1 cellular context compared by ENCODE assay signal in genomic region chr3:47250309-47251060, GRCh38.
TF ChIP-seq lines count a peak whose summit lies in the region.

No MANE protein-coding gene starts in this region.

TF ChIP-seq in K562, 482 proteins besides CTCF, POLR2A, EP300 and RAD21 (continued from another document):
- peak; percentile 30; the same call in 1 of the 2 replicates for TF ChIP-seq CTBP1 (IDR thresholded peaks at IDR 0.05; ENCODE audit: borderline replicate concordance)
- TF ChIP-seq SMAD1 (IDR thresholded peaks at IDR 0.05; ENCODE audit: low read depth, low read length, partially characterized antibody) = no peak
- peak; percentile 62 for TF ChIP-seq SOX6 (IDR thresholded peaks at IDR 0.05)
- no peak for TF ChIP-seq FIP1L1 (IDR thresholded peaks at IDR 0.05; ENCODE audit: low read depth, low read length, poor library complexity, severe bottlenecking)
- TF ChIP-seq HMBOX1 (IDR thresholded peaks at IDR 0.05) = peak; percentile 69; the same call in 1 of the 2 replicates
- TF ChIP-seq RB1 (IDR thresholded peaks at IDR 0.05; ENCODE audit: low read depth) = peak; percentile 35; the same call in 1 of the 2 replicates
- TF ChIP-seq MAZ (CRISPR knock-in tag; conservative IDR thresholded peaks at IDR 0.05 in 1 of 2, IDR thresholded peaks at IDR 0.05 in 1 of 2) = 0 out of 4 replicates have a peak, but pooled peaks of 1 of the 2 experiments have one; percentile 19
- peak; percentile 18; the same call in 1 of the 2 replicates for TF ChIP-seq ZBTB17 (CRISPR knock-in tag; IDR thresholded peaks at IDR 0.05)
- TF ChIP-seq, protein P1, sequence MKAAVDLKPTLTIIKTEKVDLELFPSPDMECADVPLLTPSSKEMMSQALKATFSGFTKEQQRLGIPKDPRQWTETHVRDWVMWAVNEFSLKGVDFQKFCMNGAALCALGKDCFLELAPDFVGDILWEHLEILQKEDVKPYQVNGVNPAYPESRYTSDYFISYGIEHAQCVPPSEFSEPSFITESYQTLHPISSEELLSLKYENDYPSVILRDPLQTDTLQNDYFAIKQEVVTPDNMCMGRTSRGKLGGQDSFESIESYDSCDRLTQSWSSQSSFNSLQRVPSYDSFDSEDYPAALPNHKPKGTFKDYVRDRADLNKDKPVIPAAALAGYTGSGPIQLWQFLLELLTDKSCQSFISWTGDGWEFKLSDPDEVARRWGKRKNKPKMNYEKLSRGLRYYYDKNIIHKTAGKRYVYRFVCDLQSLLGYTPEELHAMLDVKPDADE (conservative IDR thresholded peaks at IDR 0.05; ENCODE audit: control insufficient read depth, low read depth, low read length) = 0 out of 2 replicates have a peak, but pooled peaks have one; percentile 25
- TF ChIP-seq ELF1 (tag; IDR thresholded peaks at IDR 0.05) = peak; percentile 45; the same call in 1 of the 2 replicates
- peak; percentile 35; the same call in 1 of the 2 replicates for TF ChIP-seq JUND (IDR thresholded peaks at IDR 0.05; ENCODE audit: borderline replicate concordance, low read depth, low read length)
- no peak; the same call in 2 of the 3 replicates for TF ChIP-seq JUND (tag; IDR thresholded peaks at IDR 0.05; ENCODE audit: borderline replicate concordance, low read depth, low read length)
- 0 out of 2 replicates have a peak, but pooled peaks have one; percentile 13 for TF ChIP-seq SMARCA4 (IDR thresholded peaks at IDR 0.05)
- no peak for TF ChIP-seq NR4A1 (CRISPR knock-in tag; IDR thresholded peaks at IDR 0.05)
- TF ChIP-seq NR4A1 (tag; IDR thresholded peaks at IDR 0.05) = 0 out of 2 replicates have a peak, but pooled peaks have one; percentile 31
- peak; percentile 75 for TF ChIP-seq SMC3 (conservative IDR thresholded peaks at IDR 0.05; ENCODE audit: insufficient read depth, low read depth, low read length)
- no peak for TF ChIP-seq DNMT1 (IDR thresholded peaks at IDR 0.05)
- TF ChIP-seq CC2D1A (IDR thresholded peaks at IDR 0.05) = peak; percentile 63; the same call in 1 of the 2 replicates
